Comparison of ENCODE assay signal across 1 cellular context in genomic region chr1:201946224-201946908, GRCh38.
A peak's percentile ranks its signal among the peaks of the same experiment; 100 is the strongest.
TF ChIP-seq lines count a peak whose summit lies in the region.

LMOD1 (minus strand) TSS chr1:201946548; CDS start chr1:201946340, 208 bp downstream.

TF ChIP-seq in K562, 482 proteins besides CTCF, POLR2A, EP300 and RAD21 (continued from another document and continues in another):
- TF ChIP-seq ZBED1 (IDR thresholded peaks at IDR 0.05) (no peak), HDGF (IDR thresholded peaks at IDR 0.05) (no peak), FOXK1 (CRISPR knock-in tag; IDR thresholded peaks at IDR 0.05; ENCODE audit: borderline replicate concordance) (no peak), MCM2 (IDR thresholded peaks at IDR 0.05; ENCODE audit: low read depth) (no peak), ZNF175 (CRISPR knock-in tag; IDR thresholded peaks at IDR 0.05; ENCODE audit: low read depth) (no peak), RBM17 (IDR thresholded peaks at IDR 0.05; ENCODE audit: borderline replicate concordance, low read depth, low read length) (no peak), PYGO2 (tag; IDR thresholded peaks at IDR 0.05) (no peak), ZNF75A (CRISPR knock-in tag; IDR thresholded peaks at IDR 0.05) (no peak), ESRRA (IDR thresholded peaks at IDR 0.05; ENCODE audit: borderline replicate concordance, low read depth) (no peak), CXXC5 (CRISPR knock-in tag; IDR thresholded peaks at IDR 0.05) (0 out of 2 replicates have a peak, but pooled peaks have one; percentile 35), ZNF639 (CRISPR knock-in tag; conservative IDR thresholded peaks at IDR 0.05 in 1 of 2, IDR thresholded peaks at IDR 0.05 in 1 of 2) (no peak), TEAD2 (tag; IDR thresholded peaks at IDR 0.05) (peak; percentile 79), SNAPC5 (CRISPR knock-in tag; IDR thresholded peaks at IDR 0.05) (no peak), ZNF778 (CRISPR knock-in tag; IDR thresholded peaks at IDR 0.05) (no peak), POLR2G (IDR thresholded peaks at IDR 0.05; ENCODE audit: low read depth, low read length) (peak; percentile 64), TEAD1 (CRISPR knock-in tag; IDR thresholded peaks at IDR 0.05) (peak in 1 of 2 experiments; percentile 70; a peak in 1 of 4 replicates), ZNF12 (CRISPR knock-in tag; IDR thresholded peaks at IDR 0.05) (peak; percentile 50; the same call in 1 of the 2 replicates), CTBP1 (IDR thresholded peaks at IDR 0.05; ENCODE audit: borderline replicate concordance) (peak; percentile 46; the same call in 1 of the 2 replicates), NRF1 (conservative IDR thresholded peaks at IDR 0.05 in 1 of 2, IDR thresholded peaks at IDR 0.05 in 1 of 2) (0 out of 4 replicates have a peak, but pooled peaks have one; percentile 24 to 42), RBM25 (IDR thresholded peaks at IDR 0.05; ENCODE audit: low read depth, low read length, severe bottlenecking) (peak; percentile 52), PHF21A (IDR thresholded peaks at IDR 0.05; ENCODE audit: borderline replicate concordance, low read depth) (no peak), NR2F6 (CRISPR knock-in tag; IDR thresholded peaks at IDR 0.05) (no peak), EGR1 (conservative IDR thresholded peaks at IDR 0.05) (0 out of 2 replicates have a peak, but pooled peaks have one; percentile 9), TAF1 (IDR thresholded peaks at IDR 0.05; ENCODE audit: control insufficient read depth, extremely low read depth, insufficient read depth, low read length, severe bottlenecking) (peak; percentile 16), RBM14 (IDR thresholded peaks at IDR 0.05; ENCODE audit: borderline replicate concordance, insufficient read depth, low read depth, low read length) (no peak), DPF2 (IDR thresholded peaks at IDR 0.05) (0 out of 2 replicates have a peak, but pooled peaks have one; percentile 22), TCFL5 (CRISPR knock-in tag; conservative IDR thresholded peaks at IDR 0.05) (no peak), NCOA4 (IDR thresholded peaks at IDR 0.05; ENCODE audit: partially characterized antibody) (no peak), ZNF121 (CRISPR knock-in tag; conservative IDR thresholded peaks at IDR 0.05) (no peak), ZNF3 (CRISPR knock-in tag; IDR thresholded peaks at IDR 0.05) (no peak), MEIS2 (IDR thresholded peaks at IDR 0.05; ENCODE audit: partially characterized antibody) (peak; percentile 31), XRCC3 (IDR thresholded peaks at IDR 0.05) (no peak), TEAD4 (IDR thresholded peaks at IDR 0.05; ENCODE audit: low read length) (peak; percentile 55), TEAD4 (CRISPR knock-in tag; IDR thresholded peaks at IDR 0.05; ENCODE audit: borderline replicate concordance) (no peak), SP2 (IDR thresholded peaks at IDR 0.05; ENCODE audit: extremely low read depth, low read depth, low read length, poor library complexity, severe bottlenecking) (peak; percentile 44), MBD1 (CRISPR knock-in tag; IDR thresholded peaks at IDR 0.05) (no peak), CREB1 (IDR thresholded peaks at IDR 0.05) (0 out of 2 replicates have a peak, but pooled peaks have one; percentile 10), CREB1 (CRISPR knock-in tag; IDR thresholded peaks at IDR 0.05) (no peak), NFYB (IDR thresholded peaks at IDR 0.05; ENCODE audit: extremely low read depth, insufficient read length) (peak; percentile 79), DNMT1 (IDR thresholded peaks at IDR 0.05) (no peak), ZNF23 (CRISPR knock-in tag; IDR thresholded peaks at IDR 0.05) (no peak), ZBTB7A (IDR thresholded peaks at IDR 0.05; ENCODE audit: borderline replicate concordance, control insufficient read depth, low read depth, low read length) (peak; percentile 10; the same call in 1 of the 2 replicates), NR0B1 (IDR thresholded peaks at IDR 0.05; ENCODE audit: partially characterized antibody) (no peak), JUND (IDR thresholded peaks at IDR 0.05; ENCODE audit: borderline replicate concordance, low read depth, low read length) (no peak), JUND (tag; IDR thresholded peaks at IDR 0.05; ENCODE audit: borderline replicate concordance, low read depth, low read length) (no peak), ZNF445 (CRISPR knock-in tag; IDR thresholded peaks at IDR 0.05; ENCODE audit: low read depth) (no peak), TBP (optimal IDR thresholded peaks at IDR 0.05; ENCODE audit: low read depth, low read length) (peak; percentile 22), CBFB (CRISPR knock-in tag; IDR thresholded peaks at IDR 0.05) (0 out of 2 replicates have a peak, but pooled peaks have one; percentile 57), ESRRB (CRISPR knock-in tag; IDR thresholded peaks at IDR 0.05; ENCODE audit: borderline replicate concordance) (no peak), RFX5 (IDR thresholded peaks at IDR 0.05; ENCODE audit: low read depth, low read length) (no peak), SP1 (CRISPR knock-in tag; IDR thresholded peaks at IDR 0.05) (peak; percentile 48; the same call in 1 of the 2 replicates)
- TF ChIP-seq, protein P1, sequence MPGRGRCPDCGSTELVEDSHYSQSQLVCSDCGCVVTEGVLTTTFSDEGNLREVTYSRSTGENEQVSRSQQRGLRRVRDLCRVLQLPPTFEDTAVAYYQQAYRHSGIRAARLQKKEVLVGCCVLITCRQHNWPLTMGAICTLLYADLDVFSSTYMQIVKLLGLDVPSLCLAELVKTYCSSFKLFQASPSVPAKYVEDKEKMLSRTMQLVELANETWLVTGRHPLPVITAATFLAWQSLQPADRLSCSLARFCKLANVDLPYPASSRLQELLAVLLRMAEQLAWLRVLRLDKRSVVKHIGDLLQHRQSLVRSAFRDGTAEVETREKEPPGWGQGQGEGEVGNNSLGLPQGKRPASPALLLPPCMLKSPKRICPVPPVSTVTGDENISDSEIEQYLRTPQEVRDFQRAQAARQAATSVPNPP (IDR thresholded peaks at IDR 0.05; ENCODE audit: borderline replicate concordance, insufficient read depth, insufficient read length): no peak
- TF ChIP-seq, protein P2, sequence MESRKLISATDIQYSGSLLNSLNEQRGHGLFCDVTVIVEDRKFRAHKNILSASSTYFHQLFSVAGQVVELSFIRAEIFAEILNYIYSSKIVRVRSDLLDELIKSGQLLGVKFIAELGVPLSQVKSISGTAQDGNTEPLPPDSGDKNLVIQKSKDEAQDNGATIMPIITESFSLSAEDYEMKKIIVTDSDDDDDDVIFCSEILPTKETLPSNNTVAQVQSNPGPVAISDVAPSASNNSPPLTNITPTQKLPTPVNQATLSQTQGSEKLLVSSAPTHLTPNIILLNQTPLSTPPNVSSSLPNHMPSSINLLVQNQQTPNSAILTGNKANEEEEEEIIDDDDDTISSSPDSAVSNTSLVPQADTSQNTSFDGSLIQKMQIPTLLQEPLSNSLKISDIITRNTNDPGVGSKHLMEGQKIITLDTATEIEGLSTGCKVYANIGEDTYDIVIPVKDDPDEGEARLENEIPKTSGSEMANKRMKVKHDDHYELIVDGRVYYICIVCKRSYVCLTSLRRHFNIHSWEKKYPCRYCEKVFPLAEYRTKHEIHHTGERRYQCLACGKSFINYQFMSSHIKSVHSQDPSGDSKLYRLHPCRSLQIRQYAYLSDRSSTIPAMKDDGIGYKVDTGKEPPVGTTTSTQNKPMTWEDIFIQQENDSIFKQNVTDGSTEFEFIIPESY (CRISPR knock-in tag; IDR thresholded peaks at IDR 0.05): 0 out of 2 replicates have a peak, but pooled peaks have one; percentile 37
- TF ChIP-seq, protein P3, sequence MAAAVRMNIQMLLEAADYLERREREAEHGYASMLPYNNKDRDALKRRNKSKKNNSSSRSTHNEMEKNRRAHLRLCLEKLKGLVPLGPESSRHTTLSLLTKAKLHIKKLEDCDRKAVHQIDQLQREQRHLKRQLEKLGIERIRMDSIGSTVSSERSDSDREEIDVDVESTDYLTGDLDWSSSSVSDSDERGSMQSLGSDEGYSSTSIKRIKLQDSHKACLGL (CRISPR knock-in tag; IDR thresholded peaks at IDR 0.05; ENCODE audit: borderline replicate concordance, poor library complexity, severe bottlenecking): no peak
- TF ChIP-seq, protein P4, sequence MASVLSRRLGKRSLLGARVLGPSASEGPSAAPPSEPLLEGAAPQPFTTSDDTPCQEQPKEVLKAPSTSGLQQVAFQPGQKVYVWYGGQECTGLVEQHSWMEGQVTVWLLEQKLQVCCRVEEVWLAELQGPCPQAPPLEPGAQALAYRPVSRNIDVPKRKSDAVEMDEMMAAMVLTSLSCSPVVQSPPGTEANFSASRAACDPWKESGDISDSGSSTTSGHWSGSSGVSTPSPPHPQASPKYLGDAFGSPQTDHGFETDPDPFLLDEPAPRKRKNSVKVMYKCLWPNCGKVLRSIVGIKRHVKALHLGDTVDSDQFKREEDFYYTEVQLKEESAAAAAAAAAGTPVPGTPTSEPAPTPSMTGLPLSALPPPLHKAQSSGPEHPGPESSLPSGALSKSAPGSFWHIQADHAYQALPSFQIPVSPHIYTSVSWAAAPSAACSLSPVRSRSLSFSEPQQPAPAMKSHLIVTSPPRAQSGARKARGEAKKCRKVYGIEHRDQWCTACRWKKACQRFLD (CRISPR knock-in tag; IDR thresholded peaks at IDR 0.05): no peak
- TF ChIP-seq, protein P5, sequence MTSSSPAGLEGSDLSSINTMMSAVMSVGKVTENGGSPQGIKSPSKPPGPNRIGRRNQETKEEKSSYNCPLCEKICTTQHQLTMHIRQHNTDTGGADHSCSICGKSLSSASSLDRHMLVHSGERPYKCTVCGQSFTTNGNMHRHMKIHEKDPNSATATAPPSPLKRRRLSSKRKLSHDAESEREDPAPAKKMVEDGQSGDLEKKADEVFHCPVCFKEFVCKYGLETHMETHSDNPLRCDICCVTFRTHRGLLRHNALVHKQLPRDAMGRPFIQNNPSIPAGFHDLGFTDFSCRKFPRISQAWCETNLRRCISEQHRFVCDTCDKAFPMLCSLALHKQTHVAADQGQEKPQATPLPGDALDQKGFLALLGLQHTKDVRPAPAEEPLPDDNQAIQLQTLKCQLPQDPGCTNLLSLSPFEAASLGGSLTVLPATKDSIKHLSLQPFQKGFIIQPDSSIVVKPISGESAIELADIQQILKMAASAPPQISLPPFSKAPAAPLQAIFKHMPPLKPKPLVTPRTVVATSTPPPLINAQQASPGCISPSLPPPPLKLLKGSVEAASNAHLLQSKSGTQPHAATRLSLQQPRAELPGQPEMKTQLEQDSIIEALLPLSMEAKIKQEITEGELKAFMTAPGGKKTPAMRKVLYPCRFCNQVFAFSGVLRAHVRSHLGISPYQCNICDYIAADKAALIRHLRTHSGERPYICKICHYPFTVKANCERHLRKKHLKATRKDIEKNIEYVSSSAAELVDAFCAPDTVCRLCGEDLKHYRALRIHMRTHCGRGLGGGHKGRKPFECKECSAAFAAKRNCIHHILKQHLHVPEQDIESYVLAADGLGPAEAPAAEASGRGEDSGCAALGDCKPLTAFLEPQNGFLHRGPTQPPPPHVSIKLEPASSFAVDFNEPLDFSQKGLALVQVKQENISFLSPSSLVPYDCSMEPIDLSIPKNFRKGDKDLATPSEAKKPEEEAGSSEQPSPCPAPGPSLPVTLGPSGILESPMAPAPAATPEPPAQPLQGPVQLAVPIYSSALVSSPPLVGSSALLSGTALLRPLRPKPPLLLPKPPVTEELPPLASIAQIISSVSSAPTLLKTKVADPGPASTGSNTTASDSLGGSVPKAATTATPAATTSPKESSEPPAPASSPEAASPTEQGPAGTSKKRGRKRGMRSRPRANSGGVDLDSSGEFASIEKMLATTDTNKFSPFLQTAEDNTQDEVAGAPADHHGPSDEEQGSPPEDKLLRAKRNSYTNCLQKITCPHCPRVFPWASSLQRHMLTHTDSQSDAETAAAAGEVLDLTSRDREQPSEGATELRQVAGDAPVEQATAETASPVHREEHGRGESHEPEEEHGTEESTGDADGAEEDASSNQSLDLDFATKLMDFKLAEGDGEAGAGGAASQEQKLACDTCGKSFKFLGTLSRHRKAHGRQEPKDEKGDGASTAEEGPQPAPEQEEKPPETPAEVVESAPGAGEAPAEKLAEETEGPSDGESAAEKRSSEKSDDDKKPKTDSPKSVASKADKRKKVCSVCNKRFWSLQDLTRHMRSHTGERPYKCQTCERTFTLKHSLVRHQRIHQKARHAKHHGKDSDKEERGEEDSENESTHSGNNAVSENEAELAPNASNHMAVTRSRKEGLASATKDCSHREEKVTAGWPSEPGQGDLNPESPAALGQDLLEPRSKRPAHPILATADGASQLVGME (CRISPR knock-in tag; IDR thresholded peaks at IDR 0.05): 0 out of 2 replicates have a peak, but pooled peaks have one; percentile 6
